In the genomic region with DNA sequence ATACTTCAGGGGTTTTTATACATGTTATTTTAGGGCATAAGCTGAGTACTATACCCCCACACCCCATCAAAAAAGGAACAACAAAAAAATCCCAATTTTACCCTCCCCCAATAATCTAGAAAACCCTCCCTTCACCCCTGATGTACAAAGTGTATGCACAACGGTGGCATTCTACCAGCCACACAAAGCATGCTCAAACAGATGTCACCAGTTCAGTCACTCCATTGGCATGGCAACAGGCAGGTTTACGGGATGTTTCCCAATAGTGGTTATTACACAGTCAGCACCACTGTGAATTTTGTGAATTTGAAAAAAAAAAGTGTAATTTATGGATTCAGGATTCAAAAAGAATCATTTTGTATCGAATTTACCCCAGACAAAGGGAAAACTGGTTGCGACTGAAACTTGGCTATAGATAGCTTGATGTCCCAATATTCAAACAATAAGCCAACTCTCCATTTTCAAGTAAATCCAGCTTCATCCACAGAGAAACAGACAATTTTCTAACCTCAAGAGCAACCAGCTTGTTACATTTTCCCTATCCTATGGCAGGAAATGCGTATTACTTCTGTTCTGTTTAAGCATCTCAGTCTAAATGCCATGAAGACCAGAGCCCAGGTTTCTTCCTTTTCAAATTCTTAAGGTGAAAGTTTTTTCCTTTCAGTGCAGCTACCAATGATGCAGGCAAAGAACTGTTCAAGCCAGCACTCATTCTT, we compare ENCODE assay signal across 12 cellular contexts. TPM values are rescaled to one million over a fixed set of nuclear protein-coding genes. Genes with fewer than 3 reads are reported as not detected.
DNase-seq lines count a peak whose midpoint lies in the region; ATAC-seq and TF ChIP-seq lines count a peak whose summit lies in the region.
"Had no signal": no experiment of that assay in that cellular context is flagged by ENCODE, and none has a peak within 500 bp of the region (broad histone marks: within the 10 kb centered on the region; RNA-seq: fewer than 3 reads in every experiment).

No MANE protein-coding gene starts in this region.

- H3K4me3 Mint-ChIP-seq in activated naive CD8-positive, alpha-beta T cell treated with anti-CD3 and anti-CD28 coated beads for 36 hours: no peak overlapping the region

- no peaks in the 10 kb centered on the region for H3K9me3 Mint-ChIP-seq in activated naive CD8-positive, alpha-beta T cell treated with anti-CD3 and anti-CD28 coated beads for 36 hours

- H3K27me3 ChIP-seq in left lung: no peaks in the 10 kb centered on the region
- H3K27me3 ChIP-seq: sigmoid colon had no signal

- H3K4me1 Mint-ChIP-seq in activated naive CD8-positive, alpha-beta T cell treated with anti-CD3 and anti-CD28 coated beads for 36 hours: peaks cover 31% of the 10 kb centered on the region

- peaks cover 0 to 29% of the 10 kb centered on the region in 2 donors for H3K36me3 ChIP-seq in left lung

- TF ChIP-seq CTCF in 22Rv1 (IDR thresholded peaks at IDR 0.05): no peak
- TF ChIP-seq CTCF in left lung (IDR thresholded peaks at IDR 0.05): no peak

- H3K4me3 ChIP-seq in left lung: no peak overlapping the region
- H3K4me3 ChIP-seq: sigmoid colon had no signal

- ATAC-seq in left lung (peak; percentile 34), HG02623 (IDR thresholded peaks at IDR 0.05; ENCODE audit: unreplicated experiment) (no peak), HG02588 (IDR thresholded peaks at IDR 0.05; ENCODE audit: unreplicated experiment) (no peak)
- ATAC-seq: Right ventricle myocardium inferior had no signal

- no peaks in the 10 kb centered on the region for H3K9me3 ChIP-seq in left lung
- H3K9me3 ChIP-seq: Caco-2, sigmoid colon had no signal

- H3K27ac ChIP-seq in 22Rv1 (peak overlapping the region; percentile 91), left lung (no peak overlapping the region)

- H3K36me3 Mint-ChIP-seq in activated naive CD8-positive, alpha-beta T cell treated with anti-CD3 and anti-CD28 coated beads for 36 hours: peaks cover 33% of the 10 kb centered on the region

- DNase-seq in HCEC 1CT (peak; percentile 12), left lung (no peak), NCI-H187 treated with DMSO at 0.1 percent for 48 hours (lab: John Stamatoyannopoulos, UW) (no peak), cardiac septum (ENCODE audit: low spot score) (no peak)
- DNase-seq in activated naive CD8-positive, alpha-beta T cell treated with anti-CD3 and anti-CD28 coated beads for 36 hours: no peak
- DNase-seq: activated T-cell treated with anti-CD3 and anti-CD28 coated beads for 4 hours, sigmoid colon had no signal

- H3K27ac Mint-ChIP-seq in activated naive CD8-positive, alpha-beta T cell treated with anti-CD3 and anti-CD28 coated beads for 36 hours: peak overlapping the region; percentile 19

- peaks cover 0 to 23% of the 10 kb centered on the region in 2 donors for H3K4me1 ChIP-seq in left lung
- H3K4me1 ChIP-seq: Caco-2 had no signal

- H3K27me3 Mint-ChIP-seq in activated naive CD8-positive, alpha-beta T cell treated with anti-CD3 and anti-CD28 coated beads for 36 hours: no peaks in the 10 kb centered on the region

- intact Hi-C loops in left lung (cut with DNase I) (loop anchor here in 1 of 2 donors (10.0 kb wide), 1 partner anchor 50 kb away; no protein-coding TSS in a partner anchor), cardiac septum (cut with DNase I) (loop anchor here (5.0 kb wide), 2 partner anchors 122 to 187 kb away; no protein-coding TSS in a partner anchor)

RNA-seq across cellular contexts. Expression of a gene that starts 34.0 kb away (rescaled TPM):
- total RNA-seq in activated naive CD8-positive, alpha-beta T cell treated with anti-CD3 and anti-CD28 coated beads for 36 hours: under 1 TPM; 0.44 to 0.45 TPM
- total RNA-seq in left lung (1 to 10 TPM; 4.1 to 6.3 TPM), cardiac septum (1.8 TPM)

RNA-seq across cellular contexts. Expression of a gene that starts 35.6 kb away (rescaled TPM):
- 100 to 1,000 TPM; 174 TPM for total RNA-seq in activated naive CD8-positive, alpha-beta T cell treated with anti-CD3 and anti-CD28 coated beads for 36 hours
- total RNA-seq in left lung: 100 to 1,000 TPM; 115 to 147 TPM
- total RNA-seq in cardiac septum: 213 TPM
